Comparison of ENCODE assay signal across 1 cellular context in the genomic region with DNA sequence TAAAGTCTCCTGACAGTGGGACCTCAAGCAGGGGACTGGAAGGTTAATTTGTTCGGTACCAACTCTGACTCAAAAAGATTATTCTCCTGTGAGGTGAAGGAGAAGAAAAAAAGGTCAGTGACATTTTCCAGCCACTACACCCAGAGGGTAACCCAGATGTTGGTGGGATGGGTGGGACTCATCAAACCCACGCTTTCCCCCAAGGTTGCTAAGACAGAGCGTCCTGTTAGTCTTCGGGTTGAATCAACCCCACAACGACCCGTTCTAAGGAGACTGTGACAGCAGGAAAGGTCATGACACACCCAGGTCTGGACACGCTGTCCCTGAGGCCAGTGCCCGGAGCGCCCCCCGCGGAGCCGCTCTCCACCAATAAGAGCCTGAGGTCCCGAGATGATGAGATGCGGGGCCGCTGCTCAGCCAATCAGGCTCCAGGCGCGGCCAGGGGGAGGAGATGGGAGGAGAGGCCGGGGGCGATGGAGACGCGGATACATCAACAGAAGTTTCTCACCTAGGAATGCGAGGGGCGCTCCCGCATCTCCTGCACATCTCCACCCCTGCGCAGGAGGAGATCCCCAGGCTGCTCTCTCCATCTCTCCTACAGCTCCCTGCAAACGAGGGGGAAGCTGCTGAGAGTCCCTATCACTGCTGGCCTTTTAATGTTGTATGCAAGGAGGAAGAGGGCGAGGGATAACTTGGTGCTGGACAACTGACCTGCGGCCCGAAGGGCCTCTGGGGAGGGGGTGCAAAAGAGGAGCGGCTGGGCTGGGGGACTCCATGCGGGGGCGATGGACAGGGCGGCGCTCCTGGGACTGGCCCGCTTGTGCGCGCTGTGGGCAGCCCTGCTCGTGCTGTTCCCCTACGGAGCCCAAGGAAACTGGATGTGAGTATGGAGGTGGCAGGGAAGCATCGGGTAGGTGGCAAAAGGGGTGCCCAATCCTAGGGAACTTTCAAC.
TF ChIP-seq lines count a peak whose summit lies in the region.

A gene with protein sequence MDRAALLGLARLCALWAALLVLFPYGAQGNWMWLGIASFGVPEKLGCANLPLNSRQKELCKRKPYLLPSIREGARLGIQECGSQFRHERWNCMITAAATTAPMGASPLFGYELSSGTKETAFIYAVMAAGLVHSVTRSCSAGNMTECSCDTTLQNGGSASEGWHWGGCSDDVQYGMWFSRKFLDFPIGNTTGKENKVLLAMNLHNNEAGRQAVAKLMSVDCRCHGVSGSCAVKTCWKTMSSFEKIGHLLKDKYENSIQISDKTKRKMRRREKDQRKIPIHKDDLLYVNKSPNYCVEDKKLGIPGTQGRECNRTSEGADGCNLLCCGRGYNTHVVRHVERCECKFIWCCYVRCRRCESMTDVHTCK (plus strand): TSS at position 493 of the 952 bp plus-strand sequence. CDS start 293 bp downstream, at position 786.

TF ChIP-seq in K562, 482 proteins besides CTCF, POLR2A, EP300 and RAD21:
- TF ChIP-seq NFYB (IDR thresholded peaks at IDR 0.05; ENCODE audit: extremely low read depth, insufficient read length) = peak; percentile 62
- TF ChIP-seq FOXP1 (CRISPR knock-in tag; IDR thresholded peaks at IDR 0.05) = no peak
